11 cellular contexts compared by ENCODE assay signal in genomic region chr2:100247256-100248043, GRCh38.
DNase-seq lines count a peak whose midpoint lies in the region; ATAC-seq, FAIRE-seq and TF ChIP-seq lines count a peak whose summit lies in the region.
"Had no signal": no experiment of that assay in that cellular context is flagged by ENCODE, and none has a peak within 500 bp of the region (broad histone marks: within the 10 kb centered on the region; RNA-seq: fewer than 3 reads in every experiment).

No MANE protein-coding gene starts in this region.

- H3K27me3 Mint-ChIP-seq in type B pancreatic cell, result peaks cover 12% of the 10 kb centered on the region

- H3K4me3 ChIP-seq in GM06990 (replicated peaks; ENCODE audit: low read depth, low read length), result no peak overlapping the region
- H3K4me3 ChIP-seq in WERI-Rb-1 (ENCODE audit: low read depth, low read length), result no peak overlapping the region
- H3K4me3 ChIP-seq: dorsolateral prefrontal cortex had no signal

- H3K27ac Mint-ChIP-seq in type B pancreatic cell, result no peak overlapping the region

- ATAC-seq in GM19351 (IDR thresholded peaks at IDR 0.05; ENCODE audit: unreplicated experiment) (peak; percentile 68), HG02884 (IDR thresholded peaks at IDR 0.05; ENCODE audit: unreplicated experiment) (peak; percentile 75)

- H3K36me3 Mint-ChIP-seq in type B pancreatic cell, result peaks cover 4% of the 10 kb centered on the region

- H3K36me3 ChIP-seq in GM06990 (ENCODE audit: control insufficient read depth, insufficient read depth, low read length), result no peaks in the 10 kb centered on the region
- H3K36me3 ChIP-seq in WERI-Rb-1, result no peaks in the 10 kb centered on the region

- no peak overlapping the region for H3K4me3 Mint-ChIP-seq in type B pancreatic cell

- H3K9me3 Mint-ChIP-seq in type B pancreatic cell, result peaks cover 4% of the 10 kb centered on the region

- H3K9me3 ChIP-seq in WERI-Rb-1 (ENCODE audit: severe bottlenecking), result no peaks in the 10 kb centered on the region

- DNase-seq in GM06990 (ENCODE audit: extremely low read depth, insufficient read length) (peak; percentile 89), NCI-H2107 (lab: John Stamatoyannopoulos, UW) (peak; percentile 65), WERI-Rb-1 (no peak), cortex of kidney (lab: John Stamatoyannopoulos, UW) (no peak), type B pancreatic cell (ENCODE audit: extremely low spot score, unreplicated experiment) (no peak), frontal cortex (ENCODE audit: low spot score in 2 of 2) (no peak)
- DNase-seq: C1 segment of cervical spinal cord, dorsolateral prefrontal cortex, NCI-H1048 had no signal

- no peaks in the 10 kb centered on the region for H3K27me3 ChIP-seq in GM06990 (replicated peaks; ENCODE audit: control insufficient read depth, insufficient read depth, low read length)
- H3K27me3 ChIP-seq in WERI-Rb-1 (ENCODE audit: insufficient read depth, low read depth, severe bottlenecking), result no peaks in the 10 kb centered on the region

- no peak overlapping the region for H3K27ac ChIP-seq in WERI-Rb-1
- H3K27ac ChIP-seq: dorsolateral prefrontal cortex had no signal

- TF ChIP-seq CTCF in GM06990 (IDR thresholded peaks at IDR 0.05; ENCODE audit: insufficient read depth, low read length, poor library complexity, severe bottlenecking) (no peak), WERI-Rb-1 (IDR thresholded peaks at IDR 0.05; ENCODE audit: low read depth, low read length) (no peak), type B pancreatic cell (conservative IDR thresholded peaks at IDR 0.05) (no peak)

- H3K4me1 Mint-ChIP-seq in type B pancreatic cell (ENCODE audit: unreplicated experiment), result peaks cover 4% of the 10 kb centered on the region

- no peak for FAIRE-seq in frontal cortex (lab: Jason Lieb, UNC)

Comparison
In these comparisons a context has a peak if more than half of its experiments do, and no peak if none do; other contexts are left out.
1. DNase-seq: peak in GM06990 (single experiment) and NCI-H2107 (single experiment); none in WERI-Rb-1 (single experiment), cortex of kidney (single experiment), type B pancreatic cell (single experiment) and frontal cortex (0 of 2).